21 cellular contexts compared by ENCODE assay signal in genomic region chr10:21417172-21417712, GRCh38.
"Had no signal": no experiment of that assay in that cellular context is flagged by ENCODE, and none has a peak within 500 bp of the region (broad histone marks: within the 10 kb centered on the region; RNA-seq: fewer than 3 reads in every experiment).

No MANE protein-coding gene starts in this region.

- H3K36me3 ChIP-seq: esophagus squamous epithelium, gastroesophageal sphincter, ovary, right atrium auricular region, stomach, thoracic aorta, transverse colon had no signal

- DNase-seq: effector memory CD4-positive, alpha-beta T cell; esophagus squamous epithelium; foreskin fibroblast; glutamatergic neuron; islet precursor cell; mammary epithelial cell; mucosa of descending colon; naive thymus-derived CD8-positive, alpha-beta T cell; nucleus accumbens; ovary; small intestine; stimulated activated CD4-positive, alpha-beta T cell treated with anti-CD3 and anti-CD28 coated beads, Interleukin-12 subunit alpha, Interleukin-12 subunit beta, amount 100 ng/mL, for 4 hours; stimulated activated naive CD4-positive, alpha-beta T cell; stomach; substantia nigra; transverse colon had no signal

- H3K27ac ChIP-seq: esophagus squamous epithelium, gastroesophageal sphincter, ovary, right atrium auricular region, stomach, thoracic aorta, transverse colon had no signal

- H3K9me3 Mint-ChIP-seq: naive thymus-derived CD8-positive, alpha-beta T cell; neural crest cell had no signal

- H3K9me3 ChIP-seq: esophagus squamous epithelium, gastroesophageal sphincter, mucosa of descending colon, ovary, right atrium auricular region, stomach, thoracic aorta, transverse colon had no signal

- H3K4me1 ChIP-seq: esophagus squamous epithelium, gastroesophageal sphincter, right atrium auricular region, stomach, transverse colon had no signal

- ATAC-seq: gastroesophageal sphincter; left lobe of liver; mucosa of descending colon; naive thymus-derived CD8-positive, alpha-beta T cell had no signal

- H3K27me3 ChIP-seq: esophagus squamous epithelium, gastroesophageal sphincter, ovary, right atrium auricular region, stomach, transverse colon had no signal

- H3K36me3 Mint-ChIP-seq: naive thymus-derived CD8-positive, alpha-beta T cell had no signal

- H3K4me3 ChIP-seq: esophagus squamous epithelium, gastroesophageal sphincter, mucosa of descending colon, ovary, right atrium auricular region, stomach, thoracic aorta, transverse colon had no signal

- H3K4me3 Mint-ChIP-seq: naive thymus-derived CD8-positive, alpha-beta T cell; neural crest cell had no signal
